1 cellular context compared by ENCODE assay signal in the genomic region with DNA sequence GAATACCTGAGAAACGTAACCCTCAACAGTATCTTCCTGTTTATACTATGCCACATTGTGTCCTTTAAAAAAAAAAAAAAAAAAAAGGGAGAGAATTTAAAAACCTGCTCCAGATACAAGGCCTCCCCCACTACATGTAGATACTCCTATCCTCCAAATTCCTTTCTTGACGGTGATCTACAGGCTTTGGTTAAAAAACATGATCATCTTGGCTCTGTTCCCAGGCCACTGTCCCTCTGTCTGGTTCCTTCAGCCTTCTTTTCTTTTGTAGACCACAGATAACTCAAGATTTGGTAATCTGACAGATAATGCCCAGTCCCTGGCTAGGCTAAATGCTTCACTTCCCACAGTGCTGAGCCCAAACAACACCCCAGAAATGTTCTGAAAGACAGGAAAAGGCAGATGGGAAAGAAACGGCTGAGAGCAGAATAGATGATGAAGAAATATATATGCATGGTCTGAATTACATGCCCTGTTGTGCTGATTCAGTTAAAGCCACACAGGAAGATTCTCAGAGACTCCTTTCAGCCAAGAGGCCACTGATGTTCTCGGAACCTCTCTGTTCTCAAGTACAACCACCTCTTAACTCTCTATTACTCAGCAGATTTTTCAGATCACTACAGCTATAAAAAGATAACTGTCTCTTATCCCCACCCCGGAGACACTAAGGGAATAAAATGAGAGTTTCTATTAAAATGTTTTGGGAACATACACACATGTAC.
TF ChIP-seq lines count a peak whose summit lies in the region.

No MANE protein-coding gene starts in this region.

TF ChIP-seq in GM12878, 131 proteins besides CTCF, POLR2A, EP300 and RAD21 (continued from another document):
- TF ChIP-seq, protein P1, sequence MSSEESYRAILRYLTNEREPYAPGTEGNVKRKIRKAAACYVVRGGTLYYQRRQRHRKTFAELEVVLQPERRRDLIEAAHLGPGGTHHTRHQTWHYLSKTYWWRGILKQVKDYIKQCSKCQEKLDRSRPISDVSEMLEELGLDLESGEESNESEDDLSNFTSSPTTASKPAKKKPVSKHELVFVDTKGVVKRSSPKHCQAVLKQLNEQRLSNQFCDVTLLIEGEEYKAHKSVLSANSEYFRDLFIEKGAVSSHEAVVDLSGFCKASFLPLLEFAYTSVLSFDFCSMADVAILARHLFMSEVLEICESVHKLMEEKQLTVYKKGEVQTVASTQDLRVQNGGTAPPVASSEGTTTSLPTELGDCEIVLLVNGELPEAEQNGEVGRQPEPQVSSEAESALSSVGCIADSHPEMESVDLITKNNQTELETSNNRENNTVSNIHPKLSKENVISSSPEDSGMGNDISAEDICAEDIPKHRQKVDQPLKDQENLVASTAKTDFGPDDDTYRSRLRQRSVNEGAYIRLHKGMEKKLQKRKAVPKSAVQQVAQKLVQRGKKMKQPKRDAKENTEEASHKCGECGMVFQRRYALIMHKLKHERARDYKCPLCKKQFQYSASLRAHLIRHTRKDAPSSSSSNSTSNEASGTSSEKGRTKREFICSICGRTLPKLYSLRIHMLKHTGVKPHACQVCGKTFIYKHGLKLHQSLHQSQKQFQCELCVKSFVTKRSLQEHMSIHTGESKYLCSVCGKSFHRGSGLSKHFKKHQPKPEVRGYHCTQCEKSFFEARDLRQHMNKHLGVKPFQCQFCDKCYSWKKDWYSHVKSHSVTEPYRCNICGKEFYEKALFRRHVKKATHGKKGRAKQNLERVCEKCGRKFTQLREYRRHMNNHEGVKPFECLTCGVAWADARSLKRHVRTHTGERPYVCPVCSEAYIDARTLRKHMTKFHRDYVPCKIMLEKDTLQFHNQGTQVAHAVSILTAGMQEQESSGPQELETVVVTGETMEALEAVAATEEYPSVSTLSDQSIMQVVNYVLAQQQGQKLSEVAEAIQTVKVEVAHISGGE (CRISPR knock-in tag; IDR thresholded peaks at IDR 0.05) = no peak
- TF ChIP-seq CHD4 (IDR thresholded peaks at IDR 0.05) = no peak
- TF ChIP-seq HDAC2 (IDR thresholded peaks at IDR 0.05) = no peak
- TF ChIP-seq, protein P2, sequence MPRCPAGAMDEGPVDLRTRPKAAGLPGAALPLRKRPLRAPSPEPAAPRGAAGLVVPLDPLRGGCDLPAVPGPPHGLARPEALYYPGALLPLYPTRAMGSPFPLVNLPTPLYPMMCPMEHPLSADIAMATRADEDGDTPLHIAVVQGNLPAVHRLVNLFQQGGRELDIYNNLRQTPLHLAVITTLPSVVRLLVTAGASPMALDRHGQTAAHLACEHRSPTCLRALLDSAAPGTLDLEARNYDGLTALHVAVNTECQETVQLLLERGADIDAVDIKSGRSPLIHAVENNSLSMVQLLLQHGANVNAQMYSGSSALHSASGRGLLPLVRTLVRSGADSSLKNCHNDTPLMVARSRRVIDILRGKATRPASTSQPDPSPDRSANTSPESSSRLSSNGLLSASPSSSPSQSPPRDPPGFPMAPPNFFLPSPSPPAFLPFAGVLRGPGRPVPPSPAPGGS (IDR thresholded peaks at IDR 0.05; ENCODE audit: borderline replicate concordance, insufficient read depth, low read depth, low read length, poor library complexity, severe bottlenecking) = no peak
- no peak for TF ChIP-seq SMAD5 (IDR thresholded peaks at IDR 0.05; ENCODE audit: low read depth)
